1 cellular context compared by ENCODE assay signal in genomic region chr3:111151438-111151837, GRCh38.
TF ChIP-seq lines count a peak whose summit lies in the region.

No MANE protein-coding gene starts in this region.

TF ChIP-seq in GM23338, 12 proteins besides CTCF, POLR2A, EP300 and RAD21 (continued from another document):
- TF ChIP-seq ZNF462 (CRISPR knock-in tag; IDR thresholded peaks at IDR 0.05) (no peak), CREB1 (CRISPR knock-in tag; IDR thresholded peaks at IDR 0.05; ENCODE audit: low read depth) (no peak), ZNF114 (CRISPR knock-in tag; IDR thresholded peaks at IDR 0.05) (no peak), NANOG (IDR thresholded peaks at IDR 0.05; ENCODE audit: borderline replicate concordance) (peak; percentile 32; the same call in 1 of the 2 replicates)
TF ChIP-seq in GM23338: peak in this region for 1.
